Comparison of ENCODE assay signal across 23 cellular contexts in the genomic region with DNA sequence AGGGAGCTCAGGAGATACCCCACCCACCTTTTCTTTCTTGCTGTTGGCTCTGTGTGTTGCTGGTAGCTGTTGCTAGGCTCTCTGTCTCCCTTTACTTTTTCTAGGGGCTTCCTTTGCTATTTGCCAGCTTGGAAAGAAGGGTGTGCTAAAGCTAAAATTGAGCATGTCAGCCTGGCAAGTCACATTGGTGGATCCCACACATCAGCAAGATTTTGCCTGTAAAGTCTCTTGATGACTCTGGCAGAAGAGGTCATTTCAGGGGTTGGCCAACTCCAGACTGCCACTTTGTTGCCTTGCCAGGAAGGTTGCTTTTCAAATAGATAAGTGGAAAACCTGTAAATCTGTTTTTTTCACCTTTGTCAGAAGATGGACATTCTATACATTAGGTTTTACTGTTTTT. TPM values are rescaled to one million over a fixed set of nuclear protein-coding genes. Genes with fewer than 3 reads are reported as not detected.
A peak's percentile ranks its signal among the peaks of the same experiment; 100 is the strongest.
DNase-seq lines count a peak whose midpoint lies in the region; ATAC-seq and TF ChIP-seq lines count a peak whose summit lies in the region.
"Had no signal": no experiment of that assay in that cellular context is flagged by ENCODE, and none has a peak within 500 bp of the region (broad histone marks: within the 10 kb centered on the region; RNA-seq: fewer than 3 reads in every experiment).

No MANE protein-coding gene starts in this region.

- H3K36me3 ChIP-seq in BLaER1 treated with 17β-estradiol and CSF1 and Interleukin-3, amounts not matched to agents 10 nM and 100 nM = peaks cover 0 to 33% (median 21%) of the 10 kb centered on the region in 11 experiments; a peak in 15 of 22 replicates
- H3K36me3 ChIP-seq in smooth muscle cell (ENCODE audit: low read depth) = no peaks in the 10 kb centered on the region
- H3K36me3 ChIP-seq: BE2C, SJCRH30 had no signal

- peak overlapping the region; percentile 56 to 77 (median 63) for H3K4me2 ChIP-seq in BLaER1 treated with 17β-estradiol and CSF1 and Interleukin-3, amounts not matched to agents 10 nM and 100 nM
- H3K4me2 ChIP-seq in smooth muscle cell = no peak overlapping the region
- H3K4me2 ChIP-seq: PC-9 had no signal

- H3K4me1 ChIP-seq in BLaER1 treated with 17β-estradiol and CSF1 and Interleukin-3, amounts not matched to agents 10 nM and 100 nM = peaks cover 50 to 75% (median 65%) of the 10 kb centered on the region in 10 experiments
- H3K4me1 ChIP-seq in smooth muscle cell (ENCODE audit: low read depth) = peaks cover 15% of the 10 kb centered on the region
- H3K4me1 ChIP-seq: SJCRH30 had no signal

- ATAC-seq in HG03565 (IDR thresholded peaks at IDR 0.05; ENCODE audit: unreplicated experiment) (no peak), GM19463 (IDR thresholded peaks at IDR 0.05; ENCODE audit: unreplicated experiment) (no peak)
- ATAC-seq: CD8-positive, alpha-beta T cell had no signal

- peak overlapping the region in 2 of 5 experiments; percentile 58 to 72 for H3K27ac Mint-ChIP-seq in brain
- H3K27ac Mint-ChIP-seq: CD8-positive, alpha-beta T cell; IgD-negative memory B cell had no signal

- H3K9ac ChIP-seq in BLaER1 treated with 17β-estradiol and CSF1 and Interleukin-3, amounts not matched to agents 10 nM and 100 nM = peak overlapping the region in 1 of 11 experiments; percentile 10; a peak in 1 of 22 replicates
- no peak overlapping the region for H3K9ac ChIP-seq in smooth muscle cell (ENCODE audit: low read depth)

- no peak for DNase-seq in smooth muscle cell (lab: John Stamatoyannopoulos, UW; ENCODE audit: unreplicated experiment)
- no peak for DNase-seq in effector CD4-positive, alpha-beta T cell
- DNase-seq: BE2C; Calu3; CD8-positive, alpha-beta T cell; GF-D8; H9; Kasumi-1; MM.1S; NCI-H1092 treated with DMSO at 0.1 percent for 48 hours; NCI-H146; NCI-H2029 treated with DMSO at 0.1 percent for 48 hours; NCI-H2171; NCI-H526; PC-9; SJCRH30 had no signal

- H2AFZ ChIP-seq in smooth muscle cell (ENCODE audit: low read depth) = no peak overlapping the region
- H2AFZ ChIP-seq: PC-9 had no signal

- peak overlapping the region in 8 of 11 experiments; percentile 18 to 45 (median 30); a peak in 11 of 22 replicates for H3K27ac ChIP-seq in BLaER1 treated with 17β-estradiol and CSF1 and Interleukin-3, amounts not matched to agents 10 nM and 100 nM
- H3K27ac ChIP-seq in layer of hippocampus (ENCODE audit: low read depth, low read length) (peak overlapping the region; percentile 75), smooth muscle cell (ENCODE audit: low read depth) (peak overlapping the region; percentile 34)
- H3K27ac ChIP-seq: HL-60, PC-9, SJCRH30 had no signal

- peaks cover 9% of the 10 kb centered on the region for H3F3A ChIP-seq in smooth muscle cell (ENCODE audit: low read depth)

- H3K36me3 Mint-ChIP-seq in brain = peaks cover 23% of the 10 kb centered on the region
- H3K36me3 Mint-ChIP-seq: IgD-negative memory B cell had no signal

- H3K4me1 Mint-ChIP-seq in brain = peaks cover 73% of the 10 kb centered on the region

- H3K4me3 Mint-ChIP-seq in brain = peak overlapping the region in 3 of 5 experiments; percentile 30 to 35 (median 31)
- H3K4me3 Mint-ChIP-seq: CD8-positive, alpha-beta T cell; H9 had no signal

- peaks cover 0 to 7% (median 0%) of the 10 kb centered on the region in 11 experiments; a peak in 4 of 22 replicates for H3K9me3 ChIP-seq in BLaER1 treated with 17β-estradiol and CSF1 and Interleukin-3, amounts not matched to agents 10 nM and 100 nM (replicated peaks in 1 of 11)
- H3K9me3 ChIP-seq in smooth muscle cell (replicated peaks; ENCODE audit: low read depth) = no peaks in the 10 kb centered on the region
- H3K9me3 ChIP-seq: BE2C, SJCRH30 had no signal

- peaks cover 77 to 97% (median 92%) of the 10 kb centered on the region in 11 experiments for H4K20me1 ChIP-seq in BLaER1 treated with 17β-estradiol and CSF1 and Interleukin-3, amounts not matched to agents 10 nM and 100 nM
- peaks cover 100% of the 10 kb centered on the region for H4K20me1 ChIP-seq in smooth muscle cell (ENCODE audit: low read depth)

- no peak overlapping the region for H3K4me3 ChIP-seq in BLaER1 treated with 17β-estradiol and CSF1 and Interleukin-3, amounts not matched to agents 10 nM and 100 nM
- no peak overlapping the region for H3K4me3 ChIP-seq in smooth muscle cell
- H3K4me3 ChIP-seq: PC-9, SJCRH30 had no signal

- TF ChIP-seq CTCF in brain (conservative IDR thresholded peaks at IDR 0.05) (no peak), smooth muscle cell (IDR thresholded peaks at IDR 0.05; ENCODE audit: borderline replicate concordance, insufficient read depth, poor library complexity, severe bottlenecking) (no peak)

- no peaks in the 10 kb centered on the region for H3K27me3 ChIP-seq in BLaER1 treated with 17β-estradiol and CSF1 and Interleukin-3, amounts not matched to agents 10 nM and 100 nM
- H3K27me3 ChIP-seq in layer of hippocampus (ENCODE audit: control insufficient read depth, insufficient read depth, low read length) (no peaks in the 10 kb centered on the region), smooth muscle cell (ENCODE audit: low read depth) (no peaks in the 10 kb centered on the region)
- H3K27me3 ChIP-seq: BE2C, SJCRH30 had no signal

- peaks cover 88% of the 10 kb centered on the region for H3K79me2 ChIP-seq in smooth muscle cell (ENCODE audit: low read depth)

- H3K27me3 Mint-ChIP-seq in brain = no peaks in the 10 kb centered on the region
- H3K27me3 Mint-ChIP-seq: IgD-negative memory B cell had no signal

- peaks cover 0 to 3% (median 0%) of the 10 kb centered on the region in 5 experiments for H3K9me3 Mint-ChIP-seq in brain
- H3K9me3 Mint-ChIP-seq: CD8-positive, alpha-beta T cell; H9; IgD-negative memory B cell had no signal

RNA-seq across cellular contexts. Expression of a gene that starts 9.9 kb away (rescaled TPM):
- polyA plus RNA-seq in brain (ENCODE audit: insufficient read depth, low read depth, low replicate concordance) (62.1 TPM), smooth muscle cell (53.1 and 57.5 TPM in 2 replicates)
- total RNA-seq in smooth muscle cell = 46.9 and 56.3 TPM in 2 replicates
